13 cellular contexts compared by ENCODE assay signal in the genomic region with DNA sequence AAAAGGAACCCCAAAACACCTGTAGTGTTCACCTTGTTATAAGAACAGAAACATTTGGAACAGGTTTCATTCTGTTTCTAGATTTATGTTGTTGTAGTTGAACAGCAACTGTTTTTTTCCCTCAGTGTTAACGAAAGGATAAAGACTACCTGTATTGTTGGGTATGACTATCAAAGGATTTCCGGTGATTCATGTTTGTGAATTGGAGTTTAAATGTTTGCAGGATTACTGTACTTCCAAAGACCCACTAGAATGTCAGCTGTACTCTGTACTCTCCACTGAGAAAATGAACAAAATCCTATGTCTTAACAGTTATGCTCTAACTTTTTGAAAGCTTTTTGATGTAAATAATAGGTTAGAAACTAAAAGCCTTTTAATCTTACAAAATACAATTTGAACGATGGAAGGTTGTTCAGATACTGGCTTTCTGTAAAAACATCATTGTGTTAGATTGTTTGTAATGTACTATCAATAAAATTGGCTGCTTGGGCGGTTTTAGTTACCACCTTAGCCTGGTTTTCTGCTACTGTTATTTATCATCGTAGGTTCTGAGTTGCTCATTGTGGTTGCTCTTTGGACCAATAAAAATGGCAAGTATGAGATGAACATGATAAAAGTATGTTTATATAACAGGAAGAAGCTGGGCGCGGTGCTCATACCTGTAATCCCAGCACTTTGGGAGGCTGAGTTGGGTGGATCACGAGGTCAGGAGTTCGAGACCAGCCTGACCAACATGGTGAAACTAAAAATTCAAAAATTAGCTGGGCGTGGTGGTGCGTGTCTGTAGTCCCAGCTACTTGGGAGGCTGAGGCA. TPM values are rescaled to one million over a fixed set of nuclear protein-coding genes. Genes with fewer than 3 reads are reported as not detected.
DNase-seq lines count a peak whose midpoint lies in the region; ATAC-seq, FAIRE-seq and TF ChIP-seq lines count a peak whose summit lies in the region.
"Had no signal": no experiment of that assay in that cellular context is flagged by ENCODE, and none has a peak within 500 bp of the region (broad histone marks: within the 10 kb centered on the region; RNA-seq: fewer than 3 reads in every experiment).

No MANE protein-coding gene starts in this region.

- no peaks in the 10 kb centered on the region for H3K9me3 Mint-ChIP-seq in astrocyte (ENCODE audit: unreplicated experiment)
- H3K9me3 Mint-ChIP-seq in naive thymus-derived CD4-positive, alpha-beta T cell, result no peaks in the 10 kb centered on the region
- H3K9me3 Mint-ChIP-seq: activated naive CD8-positive, alpha-beta T cell treated with anti-CD3 and anti-CD28 coated beads for 36 hours had no signal

- ATAC-seq in naive thymus-derived CD4-positive, alpha-beta T cell, result no peak
- ATAC-seq: upper lobe of right lung had no signal

- H3K4me3 ChIP-seq in astrocyte (ENCODE audit: insufficient read depth, low read depth, low read length) (no peak overlapping the region), stomach (no peak overlapping the region)
- no peak overlapping the region for H3K4me3 ChIP-seq in naive thymus-derived CD4-positive, alpha-beta T cell (ENCODE audit: low read length)
- H3K4me3 ChIP-seq: upper lobe of right lung had no signal

- H3K27ac Mint-ChIP-seq in astrocyte (ENCODE audit: unreplicated experiment), result peak overlapping the region; percentile 87
- peak overlapping the region; percentile 74 to 92 (median 81) for H3K27ac Mint-ChIP-seq in naive thymus-derived CD4-positive, alpha-beta T cell
- H3K27ac Mint-ChIP-seq: activated naive CD8-positive, alpha-beta T cell treated with anti-CD3 and anti-CD28 coated beads for 36 hours had no signal

- TF ChIP-seq CTCF in astrocyte (IDR thresholded peaks at IDR 0.05; ENCODE audit: insufficient read depth, low read depth, low read length) (no peak), stomach (IDR thresholded peaks at IDR 0.05) (no peak), GM10248 (IDR thresholded peaks at IDR 0.05; ENCODE audit: control extremely low read depth, extremely low read depth, low read depth, missing control alignments) (no peak)

- TF ChIP-seq EP300 in stomach (IDR thresholded peaks at IDR 0.05), result no peak

- intact Hi-C loops in naive thymus-derived CD4-positive, alpha-beta T cell (cut with micrococcal nuclease), result loop anchor here (2.0 to 5.0 kb wide), 3 partner anchors 24 to 158 kb away; a partner anchor contains a TSS
- intact Hi-C loops in stomach (cut with DNase I; ENCODE audit: low total_unique reads), result no loop called here

- peak overlapping the region; percentile 55 for H3K4me2 ChIP-seq in astrocyte (ENCODE audit: low read length)

- TF ChIP-seq POLR2A in stomach (IDR thresholded peaks at IDR 0.05), result no peak

- no peaks in the 10 kb centered on the region for H3K27me3 ChIP-seq in astrocyte (ENCODE audit: insufficient read depth, low read length)
- H3K27me3 ChIP-seq in naive thymus-derived CD4-positive, alpha-beta T cell (ENCODE audit: control insufficient read depth in 2 of 2, insufficient read depth in 2 of 2, low read length in 2 of 2), result no peaks in the 10 kb centered on the region
- H3K27me3 ChIP-seq in stomach, result no peaks in the 10 kb centered on the region
- H3K27me3 ChIP-seq: upper lobe of right lung had no signal

- H3K9ac ChIP-seq in astrocyte (ENCODE audit: low read length), result peak overlapping the region; percentile 25

- H3K27me3 Mint-ChIP-seq in astrocyte (ENCODE audit: low read depth, unreplicated experiment), result no peaks in the 10 kb centered on the region
- no peaks in the 10 kb centered on the region for H3K27me3 Mint-ChIP-seq in naive thymus-derived CD4-positive, alpha-beta T cell
- H3K27me3 Mint-ChIP-seq: activated naive CD8-positive, alpha-beta T cell treated with anti-CD3 and anti-CD28 coated beads for 36 hours had no signal

- H4K20me1 ChIP-seq in astrocyte (ENCODE audit: insufficient read depth, low read length), result no peaks in the 10 kb centered on the region

- peaks cover 35% of the 10 kb centered on the region for H3K4me1 Mint-ChIP-seq in astrocyte (ENCODE audit: low read depth, unreplicated experiment)
- H3K4me1 Mint-ChIP-seq in naive thymus-derived CD4-positive, alpha-beta T cell, result peaks cover 27 to 89% (median 81%) of the 10 kb centered on the region in 7 donors

- peaks cover 40% of the 10 kb centered on the region for H3K36me3 ChIP-seq in KOPT-K1 (ENCODE audit: insufficient read depth, low read length)
- H3K36me3 ChIP-seq in astrocyte (ENCODE audit: insufficient read depth, low read length), result no peaks in the 10 kb centered on the region
- peaks cover 0 to 4% (median 0%) of the 10 kb centered on the region in 3 experiments for H3K36me3 ChIP-seq in naive thymus-derived CD4-positive, alpha-beta T cell (ENCODE audit: control insufficient read depth in 2 of 3, insufficient read depth in 3 of 3, low read length in 3 of 3)
- H3K36me3 ChIP-seq in stomach, result peaks cover 0 to 33% (median 24%) of the 10 kb centered on the region in 4 donors

- H3K36me3 Mint-ChIP-seq in astrocyte (ENCODE audit: low read depth, unreplicated experiment), result peaks cover 3% of the 10 kb centered on the region
- H3K36me3 Mint-ChIP-seq in naive thymus-derived CD4-positive, alpha-beta T cell, result peaks cover 0 to 33% (median 14%) of the 10 kb centered on the region in 5 donors

- CTCF ChIA-PET in naive thymus-derived CD4-positive, alpha-beta T cell (lab: Charles Lee), result interaction anchor here (1.0 to 5.5 kb wide), 2 partner anchors 25 to 98 kb away, joined by 3 to 25 read pairs; no protein-coding TSS in a partner anchor
- CTCF ChIA-PET in GM10248 (lab: Yijun Ruan, JAX), result interaction anchor here (0.8 to 2.5 kb wide), 2 partner anchors 24 to 27 kb away, joined by 3 to 8 read pairs; no protein-coding TSS in a partner anchor

- DNase-seq in activated CD4-positive, alpha-beta T cell treated with anti-CD3 and anti-CD28 coated beads for 48 hours, result peak; percentile 31
- no peak for DNase-seq in activated CD4-positive, alpha-beta T cell treated with anti-CD3 and anti-CD28 coated beads, Interleukin-2, amount 50 U/mL, for 4 hours
- DNase-seq in astrocyte (ENCODE audit: low read depth) (peak; percentile 91), stomach (no peak), GM10248 (ENCODE audit: extremely low spot score) (no peak), activated gamma-delta T cell (lab: John Stamatoyannopoulos, UW) (no peak)
- DNase-seq in naive thymus-derived CD4-positive, alpha-beta T cell, result peak in 5 of 9 donors; percentile 10 to 50 (median 37)
- DNase-seq: activated naive CD8-positive, alpha-beta T cell treated with anti-CD3 and anti-CD28 coated beads for 36 hours; H7; NCI-H2171 treated with DMSO at 0.1 percent for 48 hours; upper lobe of right lung had no signal

- H3K79me2 ChIP-seq in astrocyte (ENCODE audit: insufficient read depth, low read length), result peaks cover 6% of the 10 kb centered on the region

- peak overlapping the region; percentile 82 for H3K27ac ChIP-seq in KOPT-K1 (ENCODE audit: low read depth, low read length, poor library complexity, severe bottlenecking)
- H3K27ac ChIP-seq in astrocyte (ENCODE audit: low read depth, low read length), result peak overlapping the region; percentile 79
- H3K27ac ChIP-seq in naive thymus-derived CD4-positive, alpha-beta T cell (ENCODE audit: low read depth, low read length), result no peak overlapping the region
- no peak overlapping the region for H3K27ac ChIP-seq in stomach
- H3K27ac ChIP-seq: upper lobe of right lung had no signal

- no peak overlapping the region for H3K4me3 Mint-ChIP-seq in astrocyte (ENCODE audit: unreplicated experiment)
- H3K4me3 Mint-ChIP-seq in naive thymus-derived CD4-positive, alpha-beta T cell, result peak overlapping the region; percentile 25 to 75 (median 48)
- H3K4me3 Mint-ChIP-seq: activated naive CD8-positive, alpha-beta T cell treated with anti-CD3 and anti-CD28 coated beads for 36 hours had no signal

- no peak overlapping the region for H2AFZ ChIP-seq in astrocyte (ENCODE audit: low read depth, low read length)

- WGBS in stomach, 5 donors, result 80 to 91% (median 82%) methylated on average over 11 of the region's 11 CpGs

- H3K4me1 ChIP-seq in astrocyte (ENCODE audit: insufficient read depth, low read length), result peaks cover 39% of the 10 kb centered on the region
- H3K4me1 ChIP-seq in naive thymus-derived CD4-positive, alpha-beta T cell (ENCODE audit: control insufficient read depth in 2 of 2, insufficient read depth in 2 of 2, low read length in 2 of 2), result peaks cover 36 to 47% of the 10 kb centered on the region in 2 donors
- peaks cover 0 to 35% (median 10%) of the 10 kb centered on the region in 4 donors for H3K4me1 ChIP-seq in stomach

- H3K9me3 ChIP-seq in KOPT-K1 (ENCODE audit: insufficient read depth, low read length, poor library complexity, severe bottlenecking), result no peaks in the 10 kb centered on the region
- no peaks in the 10 kb centered on the region for H3K9me3 ChIP-seq in astrocyte (ENCODE audit: insufficient read depth, low read depth, low read length)
- H3K9me3 ChIP-seq in naive thymus-derived CD4-positive, alpha-beta T cell (ENCODE audit: control insufficient read depth in 2 of 3, low read length in 3 of 3), result no peaks in the 10 kb centered on the region
- no peaks in the 10 kb centered on the region for H3K9me3 ChIP-seq in stomach
- H3K9me3 ChIP-seq: upper lobe of right lung had no signal

- FAIRE-seq in astrocyte (lab: Jason Lieb, UNC), result peak; percentile 89
- FAIRE-seq: A204.1 had no signal

- POLR2A ChIA-PET in naive thymus-derived CD4-positive, alpha-beta T cell (lab: Charles Lee), result interaction anchor here (0.5 to 1.4 kb wide), 3 partner anchors 10 to 161 kb away, joined by 4 read pairs; no protein-coding TSS in a partner anchor
- POLR2A ChIA-PET in GM10248 (lab: Yijun Ruan, JAX), result no interaction called here

RNA-seq across cellular contexts. Expression of a gene that starts 44.1 kb away (rescaled TPM):
- 39.8 and 48.9 TPM in 2 replicates for total RNA-seq in astrocyte
- 100 to 1,000 TPM in 1 of 5 experiments, 10 to 100 TPM in 4; 60.2 to 101 (median 85.1) TPM for total RNA-seq in naive thymus-derived CD4-positive, alpha-beta T cell
- 10 to 100 TPM; 50.7 to 55.8 TPM for polyA plus RNA-seq in naive thymus-derived CD4-positive, alpha-beta T cell
- total RNA-seq in stomach, result 10 to 100 TPM in 3 of 5 donors, 1 to 10 TPM in 2; 5.5 to 61.3 (median 26.8) TPM
- 1 to 10 TPM; 5.3 to 7.9 (median 6.2) TPM for polyA plus RNA-seq in stomach

Comparison
In these comparisons a context has a peak if more than half of its experiments do, and no peak if none do; other contexts are left out.
1. DNase-seq: peak in activated CD4-positive, alpha-beta T cell treated with anti-CD3 and anti-CD28 coated beads for 48 hours (single experiment), astrocyte (single experiment) and naive thymus-derived CD4-positive, alpha-beta T cell (5 of 9); none in activated CD4-positive, alpha-beta T cell treated with anti-CD3 and anti-CD28 coated beads, Interleukin-2, amount 50 U/mL, for 4 hours (0 of 2), stomach (single experiment), GM10248 (single experiment) and activated gamma-delta T cell (single experiment).
2. H3K27ac ChIP-seq: peak in KOPT-K1 (single experiment) and astrocyte (single experiment); none in naive thymus-derived CD4-positive, alpha-beta T cell (single experiment) and stomach (0 of 5).